13 cellular contexts compared by ENCODE assay signal in genomic region chr9:13140843-13141592, GRCh38.
DNase-seq lines count a peak whose midpoint lies in the region; ATAC-seq and TF ChIP-seq lines count a peak whose summit lies in the region.
"Had no signal": no experiment of that assay in that cellular context is flagged by ENCODE, and none has a peak within 500 bp of the region (broad histone marks: within the 10 kb centered on the region; RNA-seq: fewer than 3 reads in every experiment).

No MANE protein-coding gene starts in this region.

- CTCF ChIA-PET in mammary epithelial cell (lab: Charles Lee; ENCODE audit: low non-redundant PET) (no interaction called here), T-cell (lab: Charles Lee) (no interaction called here)
- CTCF ChIA-PET in CD8-positive, alpha-beta memory T cell (lab: Charles Lee): no interaction called here

- H3K27me3 Mint-ChIP-seq in CD8-positive, alpha-beta memory T cell: no peaks in the 10 kb centered on the region
- no peaks in the 10 kb centered on the region for H3K27me3 Mint-ChIP-seq in T-cell
- H3K27me3 Mint-ChIP-seq: naive thymus-derived CD8-positive, alpha-beta T cell had no signal

- H2AFZ ChIP-seq in mammary epithelial cell (ENCODE audit: low read depth, low read length): peak overlapping the region; percentile 33

- H3K9me3 ChIP-seq in mammary epithelial cell (replicated peaks; ENCODE audit: insufficient read depth, low read length) (no peaks in the 10 kb centered on the region), right lobe of liver (no peaks in the 10 kb centered on the region)
- no peaks in the 10 kb centered on the region for H3K9me3 ChIP-seq in CD8-positive, alpha-beta memory T cell (ENCODE audit: low read length)
- H3K9me3 ChIP-seq: heart left ventricle had no signal

- no peaks in the 10 kb centered on the region for H3K36me3 Mint-ChIP-seq in CD8-positive, alpha-beta memory T cell
- H3K36me3 Mint-ChIP-seq in T-cell: no peaks in the 10 kb centered on the region
- H3K36me3 Mint-ChIP-seq: naive thymus-derived CD8-positive, alpha-beta T cell had no signal

- POLR2A ChIA-PET in CD8-positive, alpha-beta memory T cell (lab: Charles Lee): no interaction called here
- POLR2A ChIA-PET in T-cell (lab: Charles Lee): no interaction called here

- ATAC-seq in right lobe of liver (peak; percentile 88 to 96 (median 94)), T-cell (replicated peaks in 1 of 4) (no peak)
- ATAC-seq: heart left ventricle; naive thymus-derived CD8-positive, alpha-beta T cell had no signal

- no peak overlapping the region for H3K27ac ChIP-seq in mammary epithelial cell (ENCODE audit: insufficient read depth, low read depth, low read length)
- H3K27ac ChIP-seq in right lobe of liver: peak overlapping the region in 2 of 3 donors; percentile 30 to 50
- H3K27ac ChIP-seq in temporal lobe (ENCODE audit: low read depth, low read length): peak overlapping the region; percentile 34
- no peak overlapping the region for H3K27ac ChIP-seq in CD8-positive, alpha-beta memory T cell (ENCODE audit: low read depth, low read length)

- no peaks in the 10 kb centered on the region for H4K20me1 ChIP-seq in mammary epithelial cell (ENCODE audit: insufficient read depth, low read length)

- TF ChIP-seq POLR2A in right lobe of liver (IDR thresholded peaks at IDR 0.05): no peak

- no peak for TF ChIP-seq CTCF in mammary epithelial cell (conservative IDR thresholded peaks at IDR 0.05 in 1 of 2, IDR thresholded peaks at IDR 0.05 in 1 of 2; ENCODE audit: extremely low read depth in 1 of 2, insufficient read depth in 1 of 2, low read depth in 1 of 2, low read length in 2 of 2)
- no peak for TF ChIP-seq CTCF in right lobe of liver (IDR thresholded peaks at IDR 0.05)

- H3K9me3 Mint-ChIP-seq in CD8-positive, alpha-beta memory T cell: peaks cover 0 to 36% (median 17%) of the 10 kb centered on the region in 5 donors
- peaks cover 2 to 8% (median 6%) of the 10 kb centered on the region in 3 donors for H3K9me3 Mint-ChIP-seq in T-cell

- no peaks in the 10 kb centered on the region for H3K4me1 Mint-ChIP-seq in CD8-positive, alpha-beta memory T cell
- H3K4me1 Mint-ChIP-seq in T-cell: no peaks in the 10 kb centered on the region
- H3K4me1 Mint-ChIP-seq: naive thymus-derived CD8-positive, alpha-beta T cell had no signal

- H3K9ac ChIP-seq in mammary epithelial cell (ENCODE audit: insufficient read depth, low read length): no peak overlapping the region

- H3K4me3 ChIP-seq in mammary epithelial cell (replicated peaks in 1 of 3; ENCODE audit: insufficient read depth in 1 of 3, low read depth in 2 of 3, low read length in 3 of 3) (no peak overlapping the region), right lobe of liver (peak overlapping the region in 1 of 3 donors; percentile 20)
- H3K4me3 ChIP-seq in CD8-positive, alpha-beta memory T cell (ENCODE audit: low read length): no peak overlapping the region
- H3K4me3 ChIP-seq: heart left ventricle had no signal

- no peak overlapping the region for H3K4me3 Mint-ChIP-seq in CD8-positive, alpha-beta memory T cell
- H3K4me3 Mint-ChIP-seq in T-cell: no peak overlapping the region
- H3K4me3 Mint-ChIP-seq: naive thymus-derived CD8-positive, alpha-beta T cell had no signal

- H3K36me3 ChIP-seq in mammary epithelial cell (ENCODE audit: insufficient read depth, low read length): no peaks in the 10 kb centered on the region
- peaks cover 0 to 35% (median 15%) of the 10 kb centered on the region in 4 donors for H3K36me3 ChIP-seq in right lobe of liver
- H3K36me3 ChIP-seq in CD8-positive, alpha-beta memory T cell (ENCODE audit: insufficient read depth, low read length): no peaks in the 10 kb centered on the region

- BruUV-seq in mammary epithelial cell (replicated peaks; lab: Mats Ljungman, UMichigan): no TSS peak

- H3K4me2 ChIP-seq in mammary epithelial cell (ENCODE audit: insufficient read depth, low read depth, low read length): no peak overlapping the region

- H3K27me3 ChIP-seq in mammary epithelial cell (ENCODE audit: insufficient read depth, low read length) (no peaks in the 10 kb centered on the region), right lobe of liver (no peaks in the 10 kb centered on the region)
- H3K27me3 ChIP-seq in CD8-positive, alpha-beta memory T cell (ENCODE audit: insufficient read depth, low read length, poor library complexity, severe bottlenecking): no peaks in the 10 kb centered on the region
- H3K27me3 ChIP-seq: heart left ventricle had no signal

- WGBS in mammary epithelial cell (ENCODE audit: low coverage, missing lambda C conversion rate): 58% methylated on average over 5 of the region's 5 CpGs
- 30% methylated on average over 5 of the region's 5 CpGs for WGBS in right lobe of liver (ENCODE audit: insufficient coverage, low coverage, low lambda C conversion rate, missing lambda C conversion rate)

- in situ Hi-C loops in mammary epithelial cell (cut with MboI; ENCODE audit: low sequenced_read_pairs in 2 of 2): no loop called here

- intact Hi-C loops in mammary epithelial cell (cut with micrococcal nuclease) (no loop called here), right lobe of liver (cut with DNase I) (no loop called here)

- peak; percentile 30 for DNase-seq in NCI-H1092 treated with DMSO at 0.1 percent for 48 hours (lab: John Stamatoyannopoulos, UW)
- DNase-seq in NCI-H1092 (lab: John Stamatoyannopoulos, UW): no peak
- DNase-seq in mammary epithelial cell: no peak
- peak in 2 of 3 donors; percentile 51 to 56 for DNase-seq in right lobe of liver
- DNase-seq in HPDE6-E6E7 (ENCODE audit: extremely low spot score): no peak
- DNase-seq in CD8-positive, alpha-beta memory T cell: no peak
- no peak for DNase-seq in T-cell
- DNase-seq: 8988T; activated T-cell treated with anti-CD3 and anti-CD28 coated beads for 4 hours; effector CD8-positive, alpha-beta T cell; heart left ventricle; naive thymus-derived CD8-positive, alpha-beta T cell had no signal

- H3K79me2 ChIP-seq in mammary epithelial cell (ENCODE audit: insufficient read depth, low read length): no peaks in the 10 kb centered on the region

- H3K4me1 ChIP-seq in mammary epithelial cell (ENCODE audit: insufficient read depth, low read length) (peaks cover 10% of the 10 kb centered on the region), right lobe of liver (peaks cover 0 to 5% (median 0%) of the 10 kb centered on the region in 4 donors)
- H3K4me1 ChIP-seq in CD8-positive, alpha-beta memory T cell (ENCODE audit: insufficient read depth, low read length): no peaks in the 10 kb centered on the region

- dilution Hi-C loops in mammary epithelial cell (cut with HindIII; ENCODE audit: low sequenced_read_pairs): no loop called here

- no peak overlapping the region for H3K27ac Mint-ChIP-seq in CD8-positive, alpha-beta memory T cell
- no peak overlapping the region for H3K27ac Mint-ChIP-seq in T-cell
- H3K27ac Mint-ChIP-seq: naive thymus-derived CD8-positive, alpha-beta T cell had no signal

Comparison
In these comparisons a context has a peak if more than half of its experiments do, and no peak if none do; other contexts are left out.
1. DNase-seq: peak in NCI-H1092 treated with DMSO at 0.1 percent for 48 hours (single experiment) and right lobe of liver (2 of 3); none in NCI-H1092 (single experiment), mammary epithelial cell (single experiment), HPDE6-E6E7 (single experiment), CD8-positive, alpha-beta memory T cell (0 of 5) and T-cell (0 of 34).
2. H3K27ac ChIP-seq: peak in right lobe of liver (2 of 3) and temporal lobe (single experiment); none in mammary epithelial cell (single experiment) and CD8-positive, alpha-beta memory T cell (single experiment).
3. ATAC-seq: peak in right lobe of liver (4 of 4); none in T-cell (0 of 4).